8 cellular contexts compared by ENCODE assay signal in genomic region chr15:74988007-74988800, GRCh38. TPM values are rescaled to one million over a fixed set of nuclear protein-coding genes. Genes with fewer than 3 reads are reported as not detected.
DNase-seq lines count a peak whose midpoint lies in the region; ATAC-seq and TF ChIP-seq lines count a peak whose summit lies in the region.

No MANE protein-coding gene starts in this region.

- H3K9me3 ChIP-seq in HEK293 (ENCODE audit: control insufficient read depth, insufficient read depth, low read depth, low read length), result no peaks in the 10 kb centered on the region
- no peaks in the 10 kb centered on the region for H3K9me3 ChIP-seq in NT2/D1 (ENCODE audit: insufficient read depth, low read length)
- no peaks in the 10 kb centered on the region for H3K9me3 ChIP-seq in gastroesophageal sphincter
- no peaks in the 10 kb centered on the region for H3K9me3 ChIP-seq in effector memory CD4-positive, alpha-beta T cell (ENCODE audit: control insufficient read depth, low read length)

- peaks cover 12% of the 10 kb centered on the region for H3K27me3 ChIP-seq in NT2/D1 (ENCODE audit: insufficient read depth, insufficient read length)
- peaks cover 28% of the 10 kb centered on the region for H3K27me3 ChIP-seq in gastroesophageal sphincter
- no peaks in the 10 kb centered on the region for H3K27me3 ChIP-seq in effector memory CD4-positive, alpha-beta T cell (replicated peaks; ENCODE audit: control insufficient read depth, insufficient read depth, low read length, poor library complexity, severe bottlenecking)

- TF ChIP-seq CTCF in HEK293 (tag by site-specific recombination; IDR thresholded peaks at IDR 0.05), result peak; percentile 82
- peak in 2 of 4 experiments; percentile 4 to 15 for TF ChIP-seq CTCF in gastroesophageal sphincter (IDR thresholded peaks at IDR 0.05)

- DNase-seq in COR-L47 (lab: John Stamatoyannopoulos, UW) (peak; percentile 69), NT2/D1 (ENCODE audit: low read depth, low spot score) (peak; percentile 30), memory B cell (ENCODE audit: low spot score in 2 of 2) (no peak)
- peak; percentile 6 for DNase-seq in activated naive CD8-positive, alpha-beta T cell treated with anti-CD3 and anti-CD28 coated beads, Interleukin-2, amount 50 U/mL, for 16 hours (ENCODE audit: low read depth, low spot score)
- no peak for DNase-seq in effector memory CD4-positive, alpha-beta T cell

- H3K9ac ChIP-seq in NT2/D1 (ENCODE audit: insufficient read length, low read depth), result no peak overlapping the region

- H3K4me1 Mint-ChIP-seq in memory B cell, result peaks cover 5% of the 10 kb centered on the region

- no peaks in the 10 kb centered on the region for H3K9me3 Mint-ChIP-seq in memory B cell

- ATAC-seq in memory B cell (ENCODE audit: low read depth) (peak; percentile 75), gastroesophageal sphincter (no peak), HG03520 (IDR thresholded peaks at IDR 0.05; ENCODE audit: unreplicated experiment) (no peak)

- 35 to 51% methylated on average over 4 of the region's 4 CpGs for WGBS in gastroesophageal sphincter (ENCODE audit: low coverage in 1 of 2), 2 donors

- H3K36me3 ChIP-seq in HEK293 (ENCODE audit: control insufficient read depth in 2 of 2, insufficient read depth in 1 of 2, low read length in 2 of 2) (no peaks in the 10 kb centered on the region), NT2/D1 (ENCODE audit: insufficient read depth, insufficient read length, low read length) (no peaks in the 10 kb centered on the region), gastroesophageal sphincter (no peaks in the 10 kb centered on the region)
- H3K36me3 ChIP-seq in effector memory CD4-positive, alpha-beta T cell (ENCODE audit: control insufficient read depth, insufficient read depth, low read length), result no peaks in the 10 kb centered on the region

- POLR2A ChIA-PET in HEK293 (lab: Yijun Ruan, JAX), result interaction anchor here (1.1 kb wide), 2 partner anchors 31 to 35 kb away, joined by 6 to 7 read pairs; partner anchors contain the start of genes PPCDC and RPP25

- CTCF ChIA-PET in HEK293 (lab: Yijun Ruan, JAX), result interaction anchor here (0.6 to 2.0 kb wide), 14 partner anchors 9 to 1950 kb away, joined by 3 to 17 read pairs (median 4); no protein-coding TSS in a partner anchor

- H3K27me3 Mint-ChIP-seq in memory B cell, result peaks cover 27% of the 10 kb centered on the region

- TF ChIP-seq EP300 in gastroesophageal sphincter (IDR thresholded peaks at IDR 0.05), result no peak

- no peak overlapping the region for H3K27ac Mint-ChIP-seq in memory B cell

- no peaks in the 10 kb centered on the region for H3K4me1 ChIP-seq in HEK293 (ENCODE audit: control insufficient read depth, insufficient read depth, low read length)
- no peaks in the 10 kb centered on the region for H3K4me1 ChIP-seq in NT2/D1 (ENCODE audit: insufficient read depth, insufficient read length)
- H3K4me1 ChIP-seq in gastroesophageal sphincter, result no peaks in the 10 kb centered on the region
- H3K4me1 ChIP-seq in effector memory CD4-positive, alpha-beta T cell (ENCODE audit: control insufficient read depth, insufficient read depth, low read length, poor library complexity, severe bottlenecking), result no peaks in the 10 kb centered on the region

- no peaks in the 10 kb centered on the region for H3K36me3 Mint-ChIP-seq in memory B cell

- TF ChIP-seq POLR2A in gastroesophageal sphincter (IDR thresholded peaks at IDR 0.05), result no peak

- H3K4me3 ChIP-seq in HEK293 (ENCODE audit: low read depth, low read length) (no peak overlapping the region), NT2/D1 (ENCODE audit: insufficient read length, low read depth) (no peak overlapping the region), gastroesophageal sphincter (no peak overlapping the region)
- H3K4me3 ChIP-seq in effector memory CD4-positive, alpha-beta T cell (ENCODE audit: insufficient read depth, low read depth, low read length, poor library complexity, severe bottlenecking), result no peak overlapping the region

- H3K27ac ChIP-seq in HEK293 (ENCODE audit: extremely low read depth, low read depth, low read length), result no peak overlapping the region
- H3K27ac ChIP-seq in gastroesophageal sphincter, result no peak overlapping the region
- no peak overlapping the region for H3K27ac ChIP-seq in effector memory CD4-positive, alpha-beta T cell (ENCODE audit: insufficient read depth, low read length, poor library complexity, severe bottlenecking)

- H3K4me3 Mint-ChIP-seq in memory B cell, result no peak overlapping the region

TF ChIP-seq in HEK293, 187 proteins besides CTCF, POLR2A, EP300 and RAD21 (continues in another document):
- TF ChIP-seq ZBTB8A (tag by site-specific recombination; IDR thresholded peaks at IDR 0.05), result no peak
- TF ChIP-seq, protein P1, sequence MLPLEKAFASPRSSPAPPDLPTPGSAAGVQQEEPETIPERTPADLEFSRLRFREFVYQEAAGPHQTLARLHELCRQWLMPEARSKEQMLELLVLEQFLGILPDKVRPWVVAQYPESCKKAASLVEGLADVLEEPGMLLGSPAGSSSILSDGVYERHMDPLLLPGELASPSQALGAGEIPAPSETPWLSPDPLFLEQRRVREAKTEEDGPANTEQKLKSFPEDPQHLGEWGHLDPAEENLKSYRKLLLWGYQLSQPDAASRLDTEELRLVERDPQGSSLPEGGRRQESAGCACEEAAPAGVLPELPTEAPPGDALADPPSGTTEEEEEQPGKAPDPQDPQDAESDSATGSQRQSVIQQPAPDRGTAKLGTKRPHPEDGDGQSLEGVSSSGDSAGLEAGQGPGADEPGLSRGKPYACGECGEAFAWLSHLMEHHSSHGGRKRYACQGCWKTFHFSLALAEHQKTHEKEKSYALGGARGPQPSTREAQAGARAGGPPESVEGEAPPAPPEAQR (tag by site-specific recombination; IDR thresholded peaks at IDR 0.05), result no peak
- TF ChIP-seq, protein P2, sequence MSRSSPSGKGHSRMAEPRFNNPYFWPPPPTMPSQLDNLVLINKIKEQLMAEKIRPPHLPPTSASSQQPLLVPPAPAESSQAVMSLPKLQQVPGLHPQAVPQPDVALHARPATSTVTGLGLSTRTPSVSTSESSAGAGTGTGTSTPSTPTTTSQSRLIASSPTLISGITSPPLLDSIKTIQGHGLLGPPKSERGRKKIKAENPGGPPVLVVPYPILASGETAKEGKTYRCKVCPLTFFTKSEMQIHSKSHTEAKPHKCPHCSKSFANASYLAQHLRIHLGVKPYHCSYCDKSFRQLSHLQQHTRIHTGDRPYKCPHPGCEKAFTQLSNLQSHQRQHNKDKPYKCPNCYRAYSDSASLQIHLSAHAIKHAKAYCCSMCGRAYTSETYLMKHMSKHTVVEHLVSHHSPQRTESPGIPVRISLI (tag by site-specific recombination; IDR thresholded peaks at IDR 0.05), result no peak
- TF ChIP-seq ZNF677 (tag by site-specific recombination; IDR thresholded peaks at IDR 0.05), result no peak
- TF ChIP-seq GLIS2 (tag by site-specific recombination; IDR thresholded peaks at IDR 0.05), result no peak
- no peak for TF ChIP-seq ZNF132 (tag by site-specific recombination; IDR thresholded peaks at IDR 0.05; ENCODE audit: borderline replicate concordance)
- 0 out of 2 replicates have a peak, but pooled peaks have one; percentile 12 for TF ChIP-seq OSR2 (tag by site-specific recombination; IDR thresholded peaks at IDR 0.05)
- TF ChIP-seq, protein P3, sequence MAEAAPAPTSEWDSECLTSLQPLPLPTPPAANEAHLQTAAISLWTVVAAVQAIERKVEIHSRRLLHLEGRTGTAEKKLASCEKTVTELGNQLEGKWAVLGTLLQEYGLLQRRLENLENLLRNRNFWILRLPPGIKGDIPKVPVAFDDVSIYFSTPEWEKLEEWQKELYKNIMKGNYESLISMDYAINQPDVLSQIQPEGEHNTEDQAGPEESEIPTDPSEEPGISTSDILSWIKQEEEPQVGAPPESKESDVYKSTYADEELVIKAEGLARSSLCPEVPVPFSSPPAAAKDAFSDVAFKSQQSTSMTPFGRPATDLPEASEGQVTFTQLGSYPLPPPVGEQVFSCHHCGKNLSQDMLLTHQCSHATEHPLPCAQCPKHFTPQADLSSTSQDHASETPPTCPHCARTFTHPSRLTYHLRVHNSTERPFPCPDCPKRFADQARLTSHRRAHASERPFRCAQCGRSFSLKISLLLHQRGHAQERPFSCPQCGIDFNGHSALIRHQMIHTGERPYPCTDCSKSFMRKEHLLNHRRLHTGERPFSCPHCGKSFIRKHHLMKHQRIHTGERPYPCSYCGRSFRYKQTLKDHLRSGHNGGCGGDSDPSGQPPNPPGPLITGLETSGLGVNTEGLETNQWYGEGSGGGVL (tag by site-specific recombination; IDR thresholded peaks at IDR 0.05), result peak; percentile 29; the same call in 1 of the 2 replicates
- peak; percentile 88 for TF ChIP-seq ZNF660 (tag by site-specific recombination; IDR thresholded peaks at IDR 0.05)
- no peak for TF ChIP-seq ZNF175 (tag by site-specific recombination; IDR thresholded peaks at IDR 0.05)
- no peak for TF ChIP-seq KLF8 (tag by site-specific recombination; IDR thresholded peaks at IDR 0.05)
- TF ChIP-seq, protein P4, sequence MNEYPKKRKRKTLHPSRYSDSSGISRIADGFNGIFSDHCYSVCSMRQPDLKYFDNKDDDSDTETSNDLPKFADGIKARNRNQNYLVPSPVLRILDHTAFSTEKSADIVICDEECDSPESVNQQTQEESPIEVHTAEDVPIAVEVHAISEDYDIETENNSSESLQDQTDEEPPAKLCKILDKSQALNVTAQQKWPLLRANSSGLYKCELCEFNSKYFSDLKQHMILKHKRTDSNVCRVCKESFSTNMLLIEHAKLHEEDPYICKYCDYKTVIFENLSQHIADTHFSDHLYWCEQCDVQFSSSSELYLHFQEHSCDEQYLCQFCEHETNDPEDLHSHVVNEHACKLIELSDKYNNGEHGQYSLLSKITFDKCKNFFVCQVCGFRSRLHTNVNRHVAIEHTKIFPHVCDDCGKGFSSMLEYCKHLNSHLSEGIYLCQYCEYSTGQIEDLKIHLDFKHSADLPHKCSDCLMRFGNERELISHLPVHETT (tag by site-specific recombination; IDR thresholded peaks at IDR 0.05), result no peak
- TF ChIP-seq, protein P5, sequence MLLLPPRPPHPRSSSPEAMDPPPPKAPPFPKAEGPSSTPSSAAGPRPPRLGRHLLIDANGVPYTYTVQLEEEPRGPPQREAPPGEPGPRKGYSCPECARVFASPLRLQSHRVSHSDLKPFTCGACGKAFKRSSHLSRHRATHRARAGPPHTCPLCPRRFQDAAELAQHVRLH (tag by site-specific recombination; IDR thresholded peaks at IDR 0.05), result no peak
- TF ChIP-seq ZNF837 (tag by site-specific recombination; IDR thresholded peaks at IDR 0.05), result no peak
- TF ChIP-seq ZNF600 (tag by site-specific recombination; IDR thresholded peaks at IDR 0.05), result no peak

RNA-seq across cellular contexts. Expression of gene SCAMP5, which starts 7.2 kb away (rescaled TPM):
- total RNA-seq in gastroesophageal sphincter, result 10 to 100 TPM in 1 of 4 donors, 1 to 10 TPM in 3; 2.2 to 10.1 (median 5.6) TPM

RNA-seq across cellular contexts. Expression of gene RPP25, which starts 31.6 kb away (rescaled TPM):
- total RNA-seq in gastroesophageal sphincter, result 1 to 10 TPM; 1.6 to 8.0 (median 6.7) TPM

RNA-seq across cellular contexts. Expression of gene PPCDC, which starts 35.2 kb away (rescaled TPM):
- total RNA-seq in gastroesophageal sphincter, result 10 to 100 TPM in 3 of 4 donors, 1 to 10 TPM in 1; 7.8 to 14.2 (median 12.9) TPM

RNA-seq across cellular contexts. Expression of gene COX5A, which starts 50.3 kb away (rescaled TPM):
- 100 to 1,000 TPM in 2 of 4 donors, 10 to 100 TPM in 2; 57.9 to 105 (median 94.5) TPM for total RNA-seq in gastroesophageal sphincter

Comparison
In these comparisons a context has a peak if more than half of its experiments do, and no peak if none do; other contexts are left out.
1. DNase-seq: peak in COR-L47 (single experiment), NT2/D1 (single experiment) and activated naive CD8-positive, alpha-beta T cell treated with anti-CD3 and anti-CD28 coated beads, Interleukin-2, amount 50 U/mL, for 16 hours (single experiment); none in memory B cell (0 of 2) and effector memory CD4-positive, alpha-beta T cell (0 of 3).